In genomic region chr10:21514101-21514807, GRCh38 we compare ENCODE assay signal across 13 cellular contexts. TPM values are rescaled to one million over a fixed set of nuclear protein-coding genes. Genes with fewer than 3 reads are reported as not detected.
DNase-seq lines count a peak whose midpoint lies in the region; ATAC-seq, FAIRE-seq and TF ChIP-seq lines count a peak whose summit lies in the region.
"Had no signal": no experiment of that assay in that cellular context is flagged by ENCODE, and none has a peak within 500 bp of the region (broad histone marks: within the 10 kb centered on the region; RNA-seq: fewer than 3 reads in every experiment).

No MANE protein-coding gene starts in this region.

- H3K4me1 ChIP-seq in K562 (replicated peaks in 1 of 2; ENCODE audit: control insufficient read depth in 2 of 2, insufficient read depth in 2 of 2, low read length in 2 of 2) (peaks cover 10 to 14% of the 10 kb centered on the region in 2 experiments; a peak in 3 of 5 replicates), psoas muscle (peaks cover 17% of the 10 kb centered on the region)

- H4K20me1 ChIP-seq in K562 (replicated peaks; ENCODE audit: control insufficient read depth, insufficient read depth, low read length) = no peaks in the 10 kb centered on the region

- H2AFZ ChIP-seq in K562 (ENCODE audit: low read depth, low read length) = no peak overlapping the region

- no peak for TF ChIP-seq RAD21 in K562 (CRISPR knock-in tag; conservative IDR thresholded peaks at IDR 0.05 in 1 of 2, IDR thresholded peaks at IDR 0.05 in 1 of 2)

- H3K36me3 ChIP-seq in K562 (ENCODE audit: control insufficient read depth, insufficient read depth, low read length) (no peaks in the 10 kb centered on the region), psoas muscle (ENCODE audit: insufficient read depth in 1 of 2, low read depth in 1 of 2) (no peaks in the 10 kb centered on the region)
- H3K36me3 ChIP-seq: esophagus squamous epithelium had no signal

- H3K27ac ChIP-seq in K562 (ENCODE audit: extremely low read depth, low read depth, low read length) = no peak overlapping the region
- no peak overlapping the region for H3K27ac ChIP-seq in psoas muscle

- WGBS in K562 (ENCODE audit: insufficient coverage, low coverage, missing lambda C conversion rate) = 38% methylated on average over 4 of the region's 6 CpGs
- WGBS in psoas muscle, 3 donors = 86 to 95% (median 90%) methylated on average over 6 of the region's 6 CpGs

- in situ Hi-C loops in K562 (cut with MboI) = no loop called here

- BruUV-seq in K562 (replicated peaks; lab: Mats Ljungman, UMichigan) = no TSS peak

- TF ChIP-seq CTCF in HFF-Myc (IDR thresholded peaks at IDR 0.05; ENCODE audit: low read depth, low read length, missing control alignments) (no peak), K562 (IDR thresholded peaks at IDR 0.05 in 2 of 3, conservative IDR thresholded peaks at IDR 0.05 in 1 of 3; ENCODE audit: insufficient read depth in 2 of 3, low read depth in 1 of 3, low read length in 3 of 3) (no peak), retinal pigment epithelial cell (conservative IDR thresholded peaks at IDR 0.05; ENCODE audit: low read depth, low read length) (no peak), psoas muscle (IDR thresholded peaks at IDR 0.05) (no peak)

- no peak overlapping the region for H3K4me2 ChIP-seq in K562 (ENCODE audit: insufficient read depth, low read length)

- H3K27me3 ChIP-seq in K562 (ENCODE audit: control insufficient read depth in 2 of 2, insufficient read depth in 2 of 2, low read length in 2 of 2) (no peaks in the 10 kb centered on the region), psoas muscle (ENCODE audit: insufficient read depth in 3 of 3, low read length in 2 of 3) (peaks cover 0 to 8% (median 0%) of the 10 kb centered on the region in 3 donors)

- H3K9me3 ChIP-seq in K562 (replicated peaks; ENCODE audit: control insufficient read depth, insufficient read depth, low read depth, low read length) (no peaks in the 10 kb centered on the region), iPS-18c (ENCODE audit: control insufficient read depth, insufficient read depth, low read length) (no peaks in the 10 kb centered on the region), psoas muscle (no peaks in the 10 kb centered on the region)
- H3K9me3 ChIP-seq: esophagus squamous epithelium had no signal

- CTCF ChIA-PET in K562 (lab: Yijun Ruan, JAX; ENCODE audit: low intra/inter-chr PET ratio) = interaction anchor here (0.5 kb wide), 1 partner anchor 216 kb away, joined by 4 read pairs; no protein-coding TSS in a partner anchor

- no peak for ATAC-seq in K562
- no peak for ATAC-seq in psoas muscle
- ATAC-seq: PC-3 had no signal

- no peak for DNase-seq in HFF-Myc (ENCODE audit: extremely low read depth, low read depth)
- no peak for DNase-seq in K562 (ENCODE audit: extremely low read depth in 1 of 4, low spot score in 3 of 4)
- DNase-seq in retinal pigment epithelial cell (ENCODE audit: low read depth) = no peak
- DNase-seq in psoas muscle = no peak
- DNase-seq in pons (ENCODE audit: low spot score) = no peak
- DNase-seq in GOT3 (lab: John Stamatoyannopoulos, UW) = no peak
- DNase-seq: activated naive CD4-positive, alpha-beta T cell treated with anti-CD3 and anti-CD28 coated beads, Interleukin-2, amount 50 U/mL, for 16 hours; cerebellar nuclear complex; esophagus squamous epithelium; NCI-H1436; PC-3 had no signal

- TF ChIP-seq POLR2A in K562 (conservative IDR thresholded peaks at IDR 0.05) = no peak

- no peaks in the 10 kb centered on the region for H3K79me2 ChIP-seq in K562 (ENCODE audit: control insufficient read depth, insufficient read depth, low read length)

- intact Hi-C loops in K562 (cut with micrococcal nuclease) = no loop called here
- intact Hi-C loops in psoas muscle (cut with DNase I) = loop anchor here (2.0 to 10.0 kb wide), 2 partner anchors 13 to 1041 kb away; no protein-coding TSS in a partner anchor

- FAIRE-seq in K562 (lab: Jason Lieb, UNC) = no peak
- FAIRE-seq: urothelium cell line had no signal

- POLR2A ChIA-PET in K562 (lab: Yijun Ruan, JAX) = interaction anchor here (0.6 to 0.9 kb wide), 4 partner anchors 9 to 330 kb away, joined by 3 read pairs; partner anchors contain the start of gene SKIDA1

- no peaks in the 10 kb centered on the region for H3K9me1 ChIP-seq in K562 (ENCODE audit: control insufficient read depth, insufficient read depth, low read length)

- peak overlapping the region; percentile 68 for H3K4me3 ChIP-seq in HFF-Myc (replicated peaks; ENCODE audit: low read depth, low read length)
- no peak overlapping the region for H3K4me3 ChIP-seq in K562
- H3K4me3 ChIP-seq in iPS-18c (ENCODE audit: insufficient read depth, low read depth, low read length) = peak overlapping the region; percentile 85; the same call in 1 of the 2 replicates
- H3K4me3 ChIP-seq in retinal pigment epithelial cell (ENCODE audit: low read length) = peak overlapping the region; percentile 64
- H3K4me3 ChIP-seq in psoas muscle = no peak overlapping the region

- no peak overlapping the region for H3K9ac ChIP-seq in K562 (ENCODE audit: insufficient read depth in 1 of 2, low read depth in 2 of 2, low read length in 2 of 2)

- no peak for TF ChIP-seq EP300 in K562 (IDR thresholded peaks at IDR 0.05; ENCODE audit: low read length)

TF ChIP-seq in K562, 482 proteins besides CTCF, POLR2A, EP300 and RAD21 (continues in another document):
- TF ChIP-seq ELF4 (CRISPR knock-in tag; IDR thresholded peaks at IDR 0.05) = no peak
- TF ChIP-seq POLR2AphosphoS2 (IDR thresholded peaks at IDR 0.05; ENCODE audit: low read length) = no peak
- no peak for TF ChIP-seq JUNB (CRISPR knock-in tag; conservative IDR thresholded peaks at IDR 0.05)
- no peak for TF ChIP-seq CC2D1A (IDR thresholded peaks at IDR 0.05)
- TF ChIP-seq ZNF740 (CRISPR knock-in tag; IDR thresholded peaks at IDR 0.05) = no peak
- no peak for TF ChIP-seq ZNF740 (tag; IDR thresholded peaks at IDR 0.05)
- TF ChIP-seq NFYB (IDR thresholded peaks at IDR 0.05; ENCODE audit: extremely low read depth, insufficient read length) = no peak

RNA-seq across cellular contexts. Expression of gene SKIDA1, which starts 11.2 kb away (rescaled TPM):
- 0.44 and 0.51 TPM in 2 replicates for total RNA-seq in K562 (2011; cell fraction: chromatin; rRNA removed; ENCODE audit: low replicate concordance)
- 0.26 and 0.50 TPM in 2 replicates for total RNA-seq in K562 (2011; cell fraction: nucleolus; rRNA removed)
- total RNA-seq in K562 (2011; cell fraction: nucleoplasm; rRNA removed) = 0.38 and 0.51 TPM in 2 replicates
- total RNA-seq in K562 (2014; rRNA removed) (0.09 and 0.24 TPM in 2 replicates), K562 (2014; rRNA removed; fragmentation: Illumina TruSeq; extraction: Trizol) (0.18 and 0.45 TPM in 2 replicates), K562 (2015; rRNA removed; fragmentation: Illumina TruSeq; extraction: Trizol) (0.36 and 0.49 TPM in 2 replicates), K562 (2021) (0.42 and 1.0 TPM in 2 replicates), psoas muscle (under 1 TPM; 0.15 to 0.79 (median 0.35) TPM)
- polyA plus RNA-seq in K562 (2011; rRNA removed) (0.34 and 1.1 TPM in 2 replicates), K562 (2014; fragmentation: Illumina TruSeq; extraction: Trizol) (0.35 and 0.59 TPM in 2 replicates), K562 (2014; fragmentation: Nextera tagmentation; extraction: Ambion mirVana) (under 1 TPM; 0.76 to 0.77 TPM), K562 (2014; rRNA removed) (0.05 and 1.4 TPM in 2 replicates), psoas muscle (under 1 TPM; 0.04 to 0.21 (median 0.11) TPM)
- polyA plus RNA-seq in K562 (2011; cell fraction: cytosol; rRNA removed) = 0.06 and 0.18 TPM in 2 replicates
- polyA plus RNA-seq in K562 (2011; cell fraction: nucleus; rRNA removed) = 0.47 and 1.4 TPM in 2 replicates
- 0.25 and 0.42 TPM in 2 replicates for polyA plus RNA-seq in K562 (2012)
- 0.18 and 0.35 TPM in 2 replicates for polyA minus RNA-seq in K562 (2011; rRNA and poly(A)+ RNA removed)
- 1.1 TPM in 1 of 2 replicates, not detected in the other for polyA minus RNA-seq in K562 (2011; cell fraction: cytosol; rRNA and poly(A)+ RNA removed)
- polyA minus RNA-seq in K562 (2011; cell fraction: nucleus; rRNA and poly(A)+ RNA removed) = 0.22 and 0.40 TPM in 2 replicates

RNA-seq across cellular contexts. Expression of gene MLLT10, which starts 19.8 kb away (rescaled TPM):
- 203 and 284 TPM in 2 replicates for total RNA-seq in K562 (2011; cell fraction: chromatin; rRNA removed; ENCODE audit: low replicate concordance)
- 117 and 140 TPM in 2 replicates for total RNA-seq in K562 (2011; cell fraction: nucleolus; rRNA removed)
- 136 and 162 TPM in 2 replicates for total RNA-seq in K562 (2011; cell fraction: nucleoplasm; rRNA removed)
- total RNA-seq in K562 (2014; rRNA removed) = 65.3 and 69.9 TPM in 2 replicates
- 58.5 and 59.7 TPM in 2 replicates for total RNA-seq in K562 (2014; rRNA removed; fragmentation: Illumina TruSeq; extraction: Trizol)
- total RNA-seq in K562 (2015; rRNA removed; fragmentation: Illumina TruSeq; extraction: Trizol) = 50.9 and 60.2 TPM in 2 replicates
- total RNA-seq in K562 (2021) = 58.7 and 64.2 TPM in 2 replicates
- 81.4 and 91.1 TPM in 2 replicates for polyA plus RNA-seq in K562 (2011; rRNA removed)
- 46.9 and 65.5 TPM in 2 replicates for polyA plus RNA-seq in K562 (2011; cell fraction: cytosol; rRNA removed)
- polyA plus RNA-seq in K562 (2011; cell fraction: nucleus; rRNA removed) = 106 and 111 TPM in 2 replicates
- polyA plus RNA-seq in K562 (2012) = 41.9 and 61.1 TPM in 2 replicates
- 58.4 and 65.2 TPM in 2 replicates for polyA plus RNA-seq in K562 (2014; fragmentation: Illumina TruSeq; extraction: Trizol)
- 10 to 100 TPM; 18.8 to 25.8 TPM for polyA plus RNA-seq in K562 (2014; fragmentation: Nextera tagmentation; extraction: Ambion mirVana)
- polyA plus RNA-seq in K562 (2014; rRNA removed) = 55.5 and 73.7 TPM in 2 replicates
- polyA minus RNA-seq in K562 (2011; rRNA and poly(A)+ RNA removed) = 118 and 129 TPM in 2 replicates
- 14.8 and 32.9 TPM in 2 replicates for polyA minus RNA-seq in K562 (2011; cell fraction: cytosol; rRNA and poly(A)+ RNA removed)
- polyA minus RNA-seq in K562 (2011; cell fraction: nucleus; rRNA and poly(A)+ RNA removed) = 104 and 111 TPM in 2 replicates
- total RNA-seq in psoas muscle = 10 to 100 TPM; 11.8 to 21.1 (median 16.9) TPM
- polyA plus RNA-seq in psoas muscle = 10 to 100 TPM in 1 of 3 donors, 1 to 10 TPM in 2; 9.6 to 16.0 (median 10.0) TPM

Comparison
In these comparisons a context has a peak if more than half of its experiments do, and no peak if none do; other contexts are left out.
1. H3K4me3 ChIP-seq: peak in HFF-Myc (single experiment), iPS-18c (single experiment) and retinal pigment epithelial cell (single experiment); none in K562 (single experiment) and psoas muscle (single experiment).